Comparison of ENCODE assay signal across 1 cellular context in the genomic region with DNA sequence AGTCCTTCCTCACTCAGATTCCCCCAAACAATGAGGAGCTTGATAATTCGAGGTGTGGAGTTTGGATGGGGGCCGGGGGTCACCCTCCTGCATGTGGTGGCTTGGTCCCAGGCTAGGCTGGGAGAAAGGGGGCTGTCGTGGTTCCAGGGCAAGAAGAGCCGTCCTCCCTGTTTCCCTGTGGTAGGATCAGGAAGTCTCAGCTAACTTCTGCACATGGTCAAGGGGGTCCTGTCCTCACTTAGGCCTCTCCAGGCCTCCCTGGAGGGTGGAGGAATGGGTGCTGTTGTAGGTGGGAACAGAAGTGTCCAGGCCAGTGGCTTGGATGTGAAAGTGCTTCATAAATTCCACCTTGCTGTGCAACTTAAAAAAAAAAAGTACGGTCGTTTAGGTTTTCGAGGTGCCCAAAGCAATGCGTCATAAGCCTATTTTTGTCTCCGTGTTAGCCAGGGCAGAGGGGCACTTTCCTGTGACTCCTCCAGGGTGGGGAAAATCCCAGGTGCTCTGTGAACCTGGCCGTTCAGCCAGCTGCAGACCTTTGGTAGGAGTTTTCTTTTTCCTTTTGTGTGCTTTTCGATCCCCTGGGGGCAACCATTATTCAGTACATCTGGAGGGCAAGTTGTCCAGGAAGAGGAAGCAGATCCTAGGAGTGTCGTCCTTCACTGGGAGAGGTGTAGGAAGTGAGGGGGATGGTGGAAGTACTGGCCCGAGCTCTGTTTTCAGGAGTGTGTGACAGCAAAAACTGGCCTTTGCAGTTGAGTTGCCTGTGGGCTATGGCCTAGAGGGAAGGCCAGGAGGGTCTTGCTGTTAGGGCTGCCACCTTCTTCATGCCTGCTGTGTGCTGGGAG.
A peak's percentile ranks its signal among the peaks of the same experiment; 100 is the strongest.
TF ChIP-seq lines count a peak whose summit lies in the region.

No MANE protein-coding gene starts in this region.

TF ChIP-seq in GM12878, 131 proteins besides CTCF, POLR2A, EP300 and RAD21 (continues in another document):
- TF ChIP-seq, protein P1, sequence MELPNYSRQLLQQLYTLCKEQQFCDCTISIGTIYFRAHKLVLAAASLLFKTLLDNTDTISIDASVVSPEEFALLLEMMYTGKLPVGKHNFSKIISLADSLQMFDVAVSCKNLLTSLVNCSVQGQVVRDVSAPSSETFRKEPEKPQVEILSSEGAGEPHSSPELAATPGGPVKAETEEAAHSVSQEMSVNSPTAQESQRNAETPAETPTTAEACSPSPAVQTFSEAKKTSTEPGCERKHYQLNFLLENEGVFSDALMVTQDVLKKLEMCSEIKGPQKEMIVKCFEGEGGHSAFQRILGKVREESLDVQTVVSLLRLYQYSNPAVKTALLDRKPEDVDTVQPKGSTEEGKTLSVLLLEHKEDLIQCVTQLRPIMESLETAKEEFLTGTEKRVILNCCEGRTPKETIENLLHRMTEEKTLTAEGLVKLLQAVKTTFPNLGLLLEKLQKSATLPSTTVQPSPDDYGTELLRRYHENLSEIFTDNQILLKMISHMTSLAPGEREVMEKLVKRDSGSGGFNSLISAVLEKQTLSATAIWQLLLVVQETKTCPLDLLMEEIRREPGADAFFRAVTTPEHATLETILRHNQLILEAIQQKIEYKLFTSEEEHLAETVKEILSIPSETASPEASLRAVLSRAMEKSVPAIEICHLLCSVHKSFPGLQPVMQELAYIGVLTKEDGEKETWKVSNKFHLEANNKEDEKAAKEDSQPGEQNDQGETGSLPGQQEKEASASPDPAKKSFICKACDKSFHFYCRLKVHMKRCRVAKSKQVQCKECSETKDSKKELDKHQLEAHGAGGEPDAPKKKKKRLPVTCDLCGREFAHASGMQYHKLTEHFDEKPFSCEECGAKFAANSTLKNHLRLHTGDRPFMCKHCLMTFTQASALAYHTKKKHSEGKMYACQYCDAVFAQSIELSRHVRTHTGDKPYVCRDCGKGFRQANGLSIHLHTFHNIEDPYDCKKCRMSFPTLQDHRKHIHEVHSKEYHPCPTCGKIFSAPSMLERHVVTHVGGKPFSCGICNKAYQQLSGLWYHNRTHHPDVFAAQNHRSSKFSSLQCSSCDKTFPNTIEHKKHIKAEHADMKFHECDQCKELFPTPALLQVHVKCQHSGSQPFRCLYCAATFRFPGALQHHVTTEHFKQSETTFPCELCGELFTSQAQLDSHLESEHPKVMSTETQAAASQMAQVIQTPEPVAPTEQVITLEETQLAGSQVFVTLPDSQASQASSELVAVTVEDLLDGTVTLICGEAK (IDR thresholded peaks at IDR 0.05; ENCODE audit: borderline replicate concordance) = no peak
- TF ChIP-seq, protein P2, sequence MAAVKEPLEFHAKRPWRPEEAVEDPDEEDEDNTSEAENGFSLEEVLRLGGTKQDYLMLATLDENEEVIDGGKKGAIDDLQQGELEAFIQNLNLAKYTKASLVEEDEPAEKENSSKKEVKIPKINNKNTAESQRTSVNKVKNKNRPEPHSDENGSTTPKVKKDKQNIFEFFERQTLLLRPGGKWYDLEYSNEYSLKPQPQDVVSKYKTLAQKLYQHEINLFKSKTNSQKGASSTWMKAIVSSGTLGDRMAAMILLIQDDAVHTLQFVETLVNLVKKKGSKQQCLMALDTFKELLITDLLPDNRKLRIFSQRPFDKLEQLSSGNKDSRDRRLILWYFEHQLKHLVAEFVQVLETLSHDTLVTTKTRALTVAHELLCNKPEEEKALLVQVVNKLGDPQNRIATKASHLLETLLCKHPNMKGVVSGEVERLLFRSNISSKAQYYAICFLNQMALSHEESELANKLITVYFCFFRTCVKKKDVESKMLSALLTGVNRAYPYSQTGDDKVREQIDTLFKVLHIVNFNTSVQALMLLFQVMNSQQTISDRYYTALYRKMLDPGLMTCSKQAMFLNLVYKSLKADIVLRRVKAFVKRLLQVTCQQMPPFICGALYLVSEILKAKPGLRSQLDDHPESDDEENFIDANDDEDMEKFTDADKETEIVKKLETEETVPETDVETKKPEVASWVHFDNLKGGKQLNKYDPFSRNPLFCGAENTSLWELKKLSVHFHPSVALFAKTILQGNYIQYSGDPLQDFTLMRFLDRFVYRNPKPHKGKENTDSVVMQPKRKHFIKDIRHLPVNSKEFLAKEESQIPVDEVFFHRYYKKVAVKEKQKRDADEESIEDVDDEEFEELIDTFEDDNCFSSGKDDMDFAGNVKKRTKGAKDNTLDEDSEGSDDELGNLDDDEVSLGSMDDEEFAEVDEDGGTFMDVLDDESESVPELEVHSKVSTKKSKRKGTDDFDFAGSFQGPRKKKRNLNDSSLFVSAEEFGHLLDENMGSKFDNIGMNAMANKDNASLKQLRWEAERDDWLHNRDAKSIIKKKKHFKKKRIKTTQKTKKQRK (IDR thresholded peaks at IDR 0.05; ENCODE audit: low read depth, low read length) = no peak
- TF ChIP-seq, protein P3, sequence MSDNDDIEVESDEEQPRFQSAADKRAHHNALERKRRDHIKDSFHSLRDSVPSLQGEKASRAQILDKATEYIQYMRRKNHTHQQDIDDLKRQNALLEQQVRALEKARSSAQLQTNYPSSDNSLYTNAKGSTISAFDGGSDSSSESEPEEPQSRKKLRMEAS (IDR thresholded peaks at IDR 0.05; ENCODE audit: low read depth, low read length) = no peak
- TF ChIP-seq TARDBP (IDR thresholded peaks at IDR 0.05; ENCODE audit: borderline replicate concordance) (no peak), SREBF1 (IDR thresholded peaks at IDR 0.05; ENCODE audit: low read length) (no peak), SP1 (IDR thresholded peaks at IDR 0.05; ENCODE audit: low read depth, low read length) (peak; percentile 8), KDM1A (IDR thresholded peaks at IDR 0.05; ENCODE audit: borderline replicate concordance) (no peak), EZH2 (IDR thresholded peaks at IDR 0.05; ENCODE audit: borderline replicate concordance, control insufficient read depth, low read depth, low read length) (no peak), GATAD2B (conservative IDR thresholded peaks at IDR 0.05; ENCODE audit: low read depth) (peak; percentile 71), SMAD5 (IDR thresholded peaks at IDR 0.05; ENCODE audit: low read depth) (no peak), BHLHE40 (IDR thresholded peaks at IDR 0.05; ENCODE audit: borderline replicate concordance in 1 of 2, low read depth in 2 of 2, low read length in 1 of 2) (peak; percentile 47 to 68), BRCA1 (IDR thresholded peaks at IDR 0.05; ENCODE audit: low read depth, low read length) (no peak), DPF2 (IDR thresholded peaks at IDR 0.05) (0 out of 2 replicates have a peak, but pooled peaks have one; percentile 72), EED (IDR thresholded peaks at IDR 0.05; ENCODE audit: low read depth) (peak; percentile 86), YY1 (IDR thresholded peaks at IDR 0.05; ENCODE audit: low read depth, low read length) (0 out of 2 replicates have a peak, but pooled peaks have one; percentile 26), TAF1 (IDR thresholded peaks at IDR 0.05; ENCODE audit: borderline replicate concordance, low read depth, low read length) (no peak), IRF4 (IDR thresholded peaks at IDR 0.05; ENCODE audit: low read depth, low read length) (0 out of 2 replicates have a peak, but pooled peaks have one; percentile 5), NFXL1 (IDR thresholded peaks at IDR 0.05; ENCODE audit: borderline replicate concordance) (no peak; the same call in 1 of the 2 replicates), KAT2A (conservative IDR thresholded peaks at IDR 0.05; ENCODE audit: control insufficient read depth, low read depth, low read length) (no peak), MXI1 (IDR thresholded peaks at IDR 0.05; ENCODE audit: low read depth, low read length) (no peak)
- TF ChIP-seq, protein P4, sequence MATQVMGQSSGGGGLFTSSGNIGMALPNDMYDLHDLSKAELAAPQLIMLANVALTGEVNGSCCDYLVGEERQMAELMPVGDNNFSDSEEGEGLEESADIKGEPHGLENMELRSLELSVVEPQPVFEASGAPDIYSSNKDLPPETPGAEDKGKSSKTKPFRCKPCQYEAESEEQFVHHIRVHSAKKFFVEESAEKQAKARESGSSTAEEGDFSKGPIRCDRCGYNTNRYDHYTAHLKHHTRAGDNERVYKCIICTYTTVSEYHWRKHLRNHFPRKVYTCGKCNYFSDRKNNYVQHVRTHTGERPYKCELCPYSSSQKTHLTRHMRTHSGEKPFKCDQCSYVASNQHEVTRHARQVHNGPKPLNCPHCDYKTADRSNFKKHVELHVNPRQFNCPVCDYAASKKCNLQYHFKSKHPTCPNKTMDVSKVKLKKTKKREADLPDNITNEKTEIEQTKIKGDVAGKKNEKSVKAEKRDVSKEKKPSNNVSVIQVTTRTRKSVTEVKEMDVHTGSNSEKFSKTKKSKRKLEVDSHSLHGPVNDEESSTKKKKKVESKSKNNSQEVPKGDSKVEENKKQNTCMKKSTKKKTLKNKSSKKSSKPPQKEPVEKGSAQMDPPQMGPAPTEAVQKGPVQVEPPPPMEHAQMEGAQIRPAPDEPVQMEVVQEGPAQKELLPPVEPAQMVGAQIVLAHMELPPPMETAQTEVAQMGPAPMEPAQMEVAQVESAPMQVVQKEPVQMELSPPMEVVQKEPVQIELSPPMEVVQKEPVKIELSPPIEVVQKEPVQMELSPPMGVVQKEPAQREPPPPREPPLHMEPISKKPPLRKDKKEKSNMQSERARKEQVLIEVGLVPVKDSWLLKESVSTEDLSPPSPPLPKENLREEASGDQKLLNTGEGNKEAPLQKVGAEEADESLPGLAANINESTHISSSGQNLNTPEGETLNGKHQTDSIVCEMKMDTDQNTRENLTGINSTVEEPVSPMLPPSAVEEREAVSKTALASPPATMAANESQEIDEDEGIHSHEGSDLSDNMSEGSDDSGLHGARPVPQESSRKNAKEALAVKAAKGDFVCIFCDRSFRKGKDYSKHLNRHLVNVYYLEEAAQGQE (IDR thresholded peaks at IDR 0.05; ENCODE audit: low read depth, low read length) = no peak
- TF ChIP-seq, protein P5, sequence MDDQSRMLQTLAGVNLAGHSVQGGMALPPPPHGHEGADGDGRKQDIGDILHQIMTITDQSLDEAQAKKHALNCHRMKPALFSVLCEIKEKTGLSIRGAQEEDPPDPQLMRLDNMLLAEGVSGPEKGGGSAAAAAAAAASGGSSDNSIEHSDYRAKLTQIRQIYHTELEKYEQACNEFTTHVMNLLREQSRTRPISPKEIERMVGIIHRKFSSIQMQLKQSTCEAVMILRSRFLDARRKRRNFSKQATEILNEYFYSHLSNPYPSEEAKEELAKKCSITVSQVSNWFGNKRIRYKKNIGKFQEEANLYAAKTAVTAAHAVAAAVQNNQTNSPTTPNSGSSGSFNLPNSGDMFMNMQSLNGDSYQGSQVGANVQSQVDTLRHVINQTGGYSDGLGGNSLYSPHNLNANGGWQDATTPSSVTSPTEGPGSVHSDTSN (IDR thresholded peaks at IDR 0.05; ENCODE audit: insufficient replicate concordance, low read depth, low read length) = no peak
- TF ChIP-seq, protein P6, sequence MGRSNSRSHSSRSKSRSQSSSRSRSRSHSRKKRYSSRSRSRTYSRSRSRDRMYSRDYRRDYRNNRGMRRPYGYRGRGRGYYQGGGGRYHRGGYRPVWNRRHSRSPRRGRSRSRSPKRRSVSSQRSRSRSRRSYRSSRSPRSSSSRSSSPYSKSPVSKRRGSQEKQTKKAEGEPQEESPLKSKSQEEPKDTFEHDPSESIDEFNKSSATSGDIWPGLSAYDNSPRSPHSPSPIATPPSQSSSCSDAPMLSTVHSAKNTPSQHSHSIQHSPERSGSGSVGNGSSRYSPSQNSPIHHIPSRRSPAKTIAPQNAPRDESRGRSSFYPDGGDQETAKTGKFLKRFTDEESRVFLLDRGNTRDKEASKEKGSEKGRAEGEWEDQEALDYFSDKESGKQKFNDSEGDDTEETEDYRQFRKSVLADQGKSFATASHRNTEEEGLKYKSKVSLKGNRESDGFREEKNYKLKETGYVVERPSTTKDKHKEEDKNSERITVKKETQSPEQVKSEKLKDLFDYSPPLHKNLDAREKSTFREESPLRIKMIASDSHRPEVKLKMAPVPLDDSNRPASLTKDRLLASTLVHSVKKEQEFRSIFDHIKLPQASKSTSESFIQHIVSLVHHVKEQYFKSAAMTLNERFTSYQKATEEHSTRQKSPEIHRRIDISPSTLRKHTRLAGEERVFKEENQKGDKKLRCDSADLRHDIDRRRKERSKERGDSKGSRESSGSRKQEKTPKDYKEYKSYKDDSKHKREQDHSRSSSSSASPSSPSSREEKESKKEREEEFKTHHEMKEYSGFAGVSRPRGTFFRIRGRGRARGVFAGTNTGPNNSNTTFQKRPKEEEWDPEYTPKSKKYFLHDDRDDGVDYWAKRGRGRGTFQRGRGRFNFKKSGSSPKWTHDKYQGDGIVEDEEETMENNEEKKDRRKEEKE (IDR thresholded peaks at IDR 0.05) = no peak
- TF ChIP-seq, protein P7, sequence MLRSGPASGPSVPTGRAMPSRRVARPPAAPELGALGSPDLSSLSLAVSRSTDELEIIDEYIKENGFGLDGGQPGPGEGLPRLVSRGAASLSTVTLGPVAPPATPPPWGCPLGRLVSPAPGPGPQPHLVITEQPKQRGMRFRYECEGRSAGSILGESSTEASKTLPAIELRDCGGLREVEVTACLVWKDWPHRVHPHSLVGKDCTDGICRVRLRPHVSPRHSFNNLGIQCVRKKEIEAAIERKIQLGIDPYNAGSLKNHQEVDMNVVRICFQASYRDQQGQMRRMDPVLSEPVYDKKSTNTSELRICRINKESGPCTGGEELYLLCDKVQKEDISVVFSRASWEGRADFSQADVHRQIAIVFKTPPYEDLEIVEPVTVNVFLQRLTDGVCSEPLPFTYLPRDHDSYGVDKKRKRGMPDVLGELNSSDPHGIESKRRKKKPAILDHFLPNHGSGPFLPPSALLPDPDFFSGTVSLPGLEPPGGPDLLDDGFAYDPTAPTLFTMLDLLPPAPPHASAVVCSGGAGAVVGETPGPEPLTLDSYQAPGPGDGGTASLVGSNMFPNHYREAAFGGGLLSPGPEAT (IDR thresholded peaks at IDR 0.05; ENCODE audit: low read depth) = peak; percentile 50; the same call in 1 of the 2 replicates
- TF ChIP-seq, protein P8, sequence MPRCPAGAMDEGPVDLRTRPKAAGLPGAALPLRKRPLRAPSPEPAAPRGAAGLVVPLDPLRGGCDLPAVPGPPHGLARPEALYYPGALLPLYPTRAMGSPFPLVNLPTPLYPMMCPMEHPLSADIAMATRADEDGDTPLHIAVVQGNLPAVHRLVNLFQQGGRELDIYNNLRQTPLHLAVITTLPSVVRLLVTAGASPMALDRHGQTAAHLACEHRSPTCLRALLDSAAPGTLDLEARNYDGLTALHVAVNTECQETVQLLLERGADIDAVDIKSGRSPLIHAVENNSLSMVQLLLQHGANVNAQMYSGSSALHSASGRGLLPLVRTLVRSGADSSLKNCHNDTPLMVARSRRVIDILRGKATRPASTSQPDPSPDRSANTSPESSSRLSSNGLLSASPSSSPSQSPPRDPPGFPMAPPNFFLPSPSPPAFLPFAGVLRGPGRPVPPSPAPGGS (IDR thresholded peaks at IDR 0.05; ENCODE audit: borderline replicate concordance, insufficient read depth, low read depth, low read length, poor library complexity, severe bottlenecking) = peak; percentile 44
